1 cellular context compared by ENCODE assay signal in genomic region chr6:137332637-137333228, GRCh38.
TF ChIP-seq lines count a peak whose summit lies in the region.

No MANE protein-coding gene starts in this region.

TF ChIP-seq in GM23338, 12 proteins besides CTCF, POLR2A, EP300 and RAD21 (continued from another document):
- TF ChIP-seq REST (IDR thresholded peaks at IDR 0.05; ENCODE audit: unreplicated experiment), result no peak
- TF ChIP-seq ZNF114 (CRISPR knock-in tag; IDR thresholded peaks at IDR 0.05), result no peak
- TF ChIP-seq NANOG (IDR thresholded peaks at IDR 0.05; ENCODE audit: borderline replicate concordance), result no peak
- no peak for TF ChIP-seq POLR2AphosphoS5 (IDR thresholded peaks at IDR 0.05; ENCODE audit: low read depth)
- TF ChIP-seq EZH2phosphoT487 (IDR thresholded peaks at IDR 0.05; ENCODE audit: unreplicated experiment), result no peak
- TF ChIP-seq ZNF462 (CRISPR knock-in tag; IDR thresholded peaks at IDR 0.05), result no peak
- no peak for TF ChIP-seq CREB1 (CRISPR knock-in tag; IDR thresholded peaks at IDR 0.05; ENCODE audit: low read depth)
- no peak for TF ChIP-seq STAT1 (IDR thresholded peaks at IDR 0.05; ENCODE audit: unreplicated experiment)
- TF ChIP-seq JUNB (IDR thresholded peaks at IDR 0.05; ENCODE audit: unreplicated experiment), result no peak
TF ChIP-seq in GM23338: peak in this region for 0.
